In the genomic region with DNA sequence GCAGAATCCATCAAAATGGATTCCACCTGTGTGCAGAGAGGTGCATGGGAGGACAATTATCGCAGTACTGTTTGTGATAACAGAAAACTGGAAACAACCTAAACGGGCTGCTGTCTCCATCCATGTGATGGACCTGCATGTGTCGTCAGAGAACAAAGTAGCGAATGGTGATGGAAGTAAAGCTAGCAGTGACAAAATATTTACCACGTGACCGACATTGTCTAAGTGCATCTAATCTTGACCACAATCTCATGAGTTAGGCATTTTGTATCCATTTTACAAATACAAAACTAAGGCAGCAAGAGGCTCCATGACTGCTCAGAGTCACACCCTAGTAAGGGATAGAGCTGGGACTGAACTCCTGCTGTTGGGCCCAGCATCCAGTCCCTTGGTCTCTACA, we compare ENCODE assay signal across 26 cellular contexts.
"Had no signal": no experiment of that assay in that cellular context is flagged by ENCODE, and none has a peak within 500 bp of the region (broad histone marks: within the 10 kb centered on the region; RNA-seq: fewer than 3 reads in every experiment).

No MANE protein-coding gene starts in this region.

- H3K4me3 Mint-ChIP-seq: memory B cell; naive B cell; nephron progenitor cell; stimulated activated memory B cell treated with anti-CD40 and anti-IgM and Interleukin-4, amounts not matched to agents 10 μg/mL and 1 μg/mL and 100 μg/mL, for 72 hours had no signal

- H3K36me3 ChIP-seq: esophagus muscularis mucosa, ovary, sigmoid colon, tibial artery, upper lobe of left lung had no signal

- H3K9me3 ChIP-seq: esophagus muscularis mucosa, gastroesophageal sphincter, mucosa of descending colon, ovary, psoas muscle, sigmoid colon, testis, tibial artery, upper lobe of left lung had no signal

- H3K4me1 Mint-ChIP-seq: memory B cell, naive B cell had no signal

- H3K9me3 Mint-ChIP-seq: memory B cell; naive B cell; nephron progenitor cell; stimulated activated memory B cell treated with anti-CD40 and anti-IgM and Interleukin-4, amounts not matched to agents 10 μg/mL and 1 μg/mL and 100 μg/mL, for 72 hours had no signal

- H3K27ac ChIP-seq: coronary artery, esophagus muscularis mucosa, foreskin keratinocyte, gastroesophageal sphincter, ovary, psoas muscle, sigmoid colon, testis, tibial artery, upper lobe of left lung had no signal

- H3K27me3 ChIP-seq: esophagus muscularis mucosa, foreskin keratinocyte, gastroesophageal sphincter, ovary, sigmoid colon, testis, tibial artery, upper lobe of left lung had no signal

- H3K4me3 ChIP-seq: coronary artery, esophagus muscularis mucosa, gastroesophageal sphincter, lung, mucosa of descending colon, ovary, psoas muscle, sigmoid colon, testis, tibial artery, upper lobe of left lung had no signal

- DNase-seq: dermis blood vessel endothelial cell; effector memory CD4-positive, alpha-beta T cell; foreskin keratinocyte; kidney; mucosa of descending colon; naive B cell; nephron progenitor cell; occipital lobe; ovary; posterior cingulate gyrus; psoas muscle; right cardiac atrium; sigmoid colon; stimulated activated CD4-positive, alpha-beta T cell treated with anti-CD3 and anti-CD28 coated beads, Interleukin-4, amount 100 ng/mL, for 4 hours; stimulated activated naive CD8-positive, alpha-beta T cell treated with anti-CD3 and anti-CD28 coated beads, Interleukin-15, Interleukin-2, amounts not matched to agents 100 U/mL and 50 U/mL, for 24 hours; substantia nigra; testis; tibial artery; upper lobe of left lung had no signal

- H3K27ac Mint-ChIP-seq: memory B cell; nephron progenitor cell; stimulated activated memory B cell treated with anti-CD40 and anti-IgM and Interleukin-4, amounts not matched to agents 10 μg/mL and 1 μg/mL and 100 μg/mL, for 72 hours had no signal

- H3K4me1 ChIP-seq: esophagus muscularis mucosa, foreskin keratinocyte, gastroesophageal sphincter, psoas muscle, testis had no signal

- H3K36me3 Mint-ChIP-seq: stimulated activated memory B cell treated with anti-CD40 and anti-IgM and Interleukin-4, amounts not matched to agents 10 μg/mL and 1 μg/mL and 100 μg/mL, for 72 hours had no signal

- ATAC-seq: foreskin keratinocyte; gastroesophageal sphincter; left lobe of liver; mucosa of descending colon; psoas muscle; right cardiac atrium; stimulated activated memory B cell treated with anti-CD40 and anti-IgM and Interleukin-4, amounts not matched to agents 10 μg/mL and 1 μg/mL and 100 μg/mL, for 72 hours had no signal

- H3K27me3 Mint-ChIP-seq: memory B cell; naive B cell; stimulated activated memory B cell treated with anti-CD40 and anti-IgM and Interleukin-4, amounts not matched to agents 10 μg/mL and 1 μg/mL and 100 μg/mL, for 72 hours had no signal
